Comparison of ENCODE assay signal across 10 cellular contexts in the genomic region with DNA sequence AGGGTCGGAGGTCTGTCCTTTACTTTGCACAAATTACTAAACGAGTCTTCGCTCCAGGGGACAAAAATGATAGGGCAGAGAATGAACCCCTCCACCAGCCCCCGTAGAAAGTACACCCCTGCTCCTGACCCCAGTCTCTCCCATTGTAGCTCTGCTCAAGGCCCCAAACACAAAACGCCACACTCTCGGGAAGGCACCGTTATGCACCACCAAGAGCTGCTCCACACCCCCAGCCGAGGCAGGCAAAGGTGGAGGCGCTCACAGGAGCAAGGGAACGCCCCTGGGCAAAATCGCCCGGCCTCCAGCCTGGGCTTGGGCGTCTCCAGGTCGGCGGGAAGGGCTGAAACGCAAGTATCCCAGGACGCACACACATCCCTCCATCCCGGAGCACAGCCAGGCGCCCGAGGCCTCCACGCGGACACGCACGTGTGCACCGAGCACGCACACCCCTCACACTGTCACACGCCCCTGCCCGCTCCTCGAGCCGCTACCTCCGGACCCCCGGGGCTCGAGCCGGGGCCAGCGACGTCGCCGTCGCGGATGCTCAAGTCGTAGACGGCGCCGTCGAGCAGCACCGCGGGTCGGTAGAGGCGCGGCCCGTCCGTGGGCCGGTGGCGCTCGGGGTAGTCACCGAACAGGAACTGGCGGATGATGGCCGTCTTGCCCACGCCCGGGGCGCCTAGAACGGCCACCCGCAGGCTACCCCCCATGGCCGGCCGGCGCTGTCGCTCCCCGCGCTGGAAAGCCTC. TPM values are rescaled to one million over a fixed set of nuclear protein-coding genes. Genes with fewer than 3 reads are reported as not detected.
DNase-seq lines count a peak whose midpoint lies in the region; ATAC-seq and TF ChIP-seq lines count a peak whose summit lies in the region.
"Had no signal": no experiment of that assay in that cellular context is flagged by ENCODE, and none has a peak within 500 bp of the region (broad histone marks: within the 10 kb centered on the region; RNA-seq: fewer than 3 reads in every experiment).

No MANE protein-coding gene starts in this region.

- no peak for ATAC-seq in activated CD4-positive, alpha-beta T cell treated with anti-CD3 and anti-CD28 coated beads for 36 hours
- no peak for ATAC-seq in stimulated activated naive CD8-positive, alpha-beta T cell treated with anti-CD3 and anti-CD28 coated beads, Interleukin-15, amount 100 ng/mL, for 72 hours
- ATAC-seq in foreskin keratinocyte: no peak
- ATAC-seq in HG03432 (IDR thresholded peaks at IDR 0.05; ENCODE audit: unreplicated experiment): no peak

- peak; percentile 12 for DNase-seq in activated CD4-positive, alpha-beta T cell treated with anti-CD3 and anti-CD28 coated beads for 36 hours
- no peak for DNase-seq in activated CD4-positive, alpha-beta T cell treated with anti-CD3 and anti-CD28 coated beads, Interleukin-2, amount 50 U/mL, for 1 hour
- DNase-seq in WERI-Rb-1 (peak; percentile 54), cerebellum (ENCODE audit: low spot score) (no peak), foreskin keratinocyte (no peak)
- peak in 1 of 2 donors; percentile 10 for DNase-seq in stimulated activated naive CD8-positive, alpha-beta T cell treated with anti-CD3 and anti-CD28 coated beads, Interleukin-15, amount 100 ng/mL, for 72 hours

- no peak overlapping the region for H3K27ac Mint-ChIP-seq in activated CD4-positive, alpha-beta T cell treated with anti-CD3 and anti-CD28 coated beads for 36 hours
- peak overlapping the region in 1 of 2 donors; percentile 16 for H3K27ac Mint-ChIP-seq in stimulated activated naive CD8-positive, alpha-beta T cell treated with anti-CD3 and anti-CD28 coated beads, Interleukin-15, amount 100 ng/mL, for 72 hours

- POLR2A ChIA-PET in activated CD4-positive, alpha-beta T cell treated with anti-CD3 and anti-CD28 coated beads for 36 hours (lab: Charles Lee): no interaction called here

- H3K27me3 ChIP-seq in WERI-Rb-1 (ENCODE audit: insufficient read depth, low read depth, severe bottlenecking) (peaks cover 8% of the 10 kb centered on the region), iPS-20b (ENCODE audit: insufficient read depth, low read length) (peaks cover 54% of the 10 kb centered on the region), foreskin keratinocyte (peaks cover 50% of the 10 kb centered on the region)

- H3K4me3 ChIP-seq in WERI-Rb-1 (ENCODE audit: low read depth, low read length) (peak overlapping the region; percentile 51), iPS-20b (ENCODE audit: low read length) (peak overlapping the region; percentile 30; the same call in 1 of the 2 replicates)

- TF ChIP-seq CTCF in WERI-Rb-1 (IDR thresholded peaks at IDR 0.05; ENCODE audit: low read depth, low read length) (no peak), foreskin keratinocyte (conservative IDR thresholded peaks at IDR 0.05) (no peak)

- H3K4me1 Mint-ChIP-seq in activated CD4-positive, alpha-beta T cell treated with anti-CD3 and anti-CD28 coated beads for 36 hours: peaks cover 23% of the 10 kb centered on the region
- peaks cover 38% of the 10 kb centered on the region for H3K4me1 Mint-ChIP-seq in stimulated activated naive CD8-positive, alpha-beta T cell treated with anti-CD3 and anti-CD28 coated beads, Interleukin-15, amount 100 ng/mL, for 72 hours

- intact Hi-C loops in activated CD4-positive, alpha-beta T cell treated with anti-CD3 and anti-CD28 coated beads for 36 hours (cut with DNase I, micrococcal nuclease): no loop called here

- CTCF ChIA-PET in activated CD4-positive, alpha-beta T cell treated with anti-CD3 and anti-CD28 coated beads for 36 hours (lab: Charles Lee): interaction anchor here (1.5 kb wide), 2 partner anchors 41 to 43 kb away, joined by 4 to 6 read pairs; no protein-coding TSS in a partner anchor

- H3K4me3 Mint-ChIP-seq in activated CD4-positive, alpha-beta T cell treated with anti-CD3 and anti-CD28 coated beads for 36 hours: no peak overlapping the region
- H3K4me3 Mint-ChIP-seq in stimulated activated naive CD8-positive, alpha-beta T cell treated with anti-CD3 and anti-CD28 coated beads, Interleukin-15, amount 100 ng/mL, for 72 hours: peak overlapping the region; percentile 16 to 61

- peaks cover 36% of the 10 kb centered on the region for H3K27me3 Mint-ChIP-seq in activated CD4-positive, alpha-beta T cell treated with anti-CD3 and anti-CD28 coated beads for 36 hours
- H3K27me3 Mint-ChIP-seq in stimulated activated naive CD8-positive, alpha-beta T cell treated with anti-CD3 and anti-CD28 coated beads, Interleukin-15, amount 100 ng/mL, for 72 hours: peaks cover 59% of the 10 kb centered on the region

- no peaks in the 10 kb centered on the region for H3K4me1 ChIP-seq in iPS-20b (ENCODE audit: insufficient read depth, low read length)
- peaks cover 2% of the 10 kb centered on the region for H3K4me1 ChIP-seq in foreskin keratinocyte

- H3K9me3 ChIP-seq in WERI-Rb-1 (ENCODE audit: severe bottlenecking) (no peaks in the 10 kb centered on the region), iPS-20b (ENCODE audit: insufficient read depth, low read depth, low read length) (no peaks in the 10 kb centered on the region)

- H3K36me3 ChIP-seq in WERI-Rb-1 (peaks cover 14% of the 10 kb centered on the region), iPS-20b (ENCODE audit: insufficient read depth, low read depth, low read length) (no peaks in the 10 kb centered on the region)

- peaks cover 3% of the 10 kb centered on the region for H3K36me3 Mint-ChIP-seq in activated CD4-positive, alpha-beta T cell treated with anti-CD3 and anti-CD28 coated beads for 36 hours (ENCODE audit: low read depth)

- no peaks in the 10 kb centered on the region for H3K9me3 Mint-ChIP-seq in activated CD4-positive, alpha-beta T cell treated with anti-CD3 and anti-CD28 coated beads for 36 hours (ENCODE audit: low read depth)
- no peaks in the 10 kb centered on the region for H3K9me3 Mint-ChIP-seq in stimulated activated naive CD8-positive, alpha-beta T cell treated with anti-CD3 and anti-CD28 coated beads, Interleukin-15, amount 100 ng/mL, for 72 hours

- H3K9ac ChIP-seq in iPS-20b (ENCODE audit: low read depth, low read length): no peak overlapping the region

- no peak overlapping the region for H3K27ac ChIP-seq in WERI-Rb-1
- H3K27ac ChIP-seq in iPS-20b (ENCODE audit: low read length): no peak overlapping the region
- H3K27ac ChIP-seq in foreskin keratinocyte: no peak overlapping the region
- H3K27ac ChIP-seq: C4-2B had no signal

RNA-seq across cellular contexts. Expression of gene RASL10A, which starts 0.8 kb away (rescaled TPM):
- under 1 TPM in 1 of 2 experiments, not detected in 1; 0.35 TPM for total RNA-seq in activated CD4-positive, alpha-beta T cell treated with anti-CD3 and anti-CD28 coated beads for 36 hours
- total RNA-seq in cerebellum: not detected
- not detected in 2 replicates for total RNA-seq in foreskin keratinocyte
- not detected in 2 replicates for polyA plus RNA-seq in foreskin keratinocyte
- total RNA-seq: bronchial epithelial cell had no signal

RNA-seq across cellular contexts. Expression of gene GAS2L1, which starts 8.3 kb away (rescaled TPM):
- total RNA-seq in activated CD4-positive, alpha-beta T cell treated with anti-CD3 and anti-CD28 coated beads for 36 hours: under 1 TPM; 0.84 to 0.98 TPM
- total RNA-seq in cerebellum (3.3 TPM), foreskin keratinocyte (31.3 and 31.8 TPM in 2 replicates)
- 41.8 and 42.9 TPM in 2 replicates for polyA plus RNA-seq in foreskin keratinocyte

RNA-seq across cellular contexts. Expression of gene EWSR1, which starts 46.6 kb away (rescaled TPM):
- 100 to 1,000 TPM; 326 to 567 TPM for total RNA-seq in activated CD4-positive, alpha-beta T cell treated with anti-CD3 and anti-CD28 coated beads for 36 hours
- total RNA-seq in cerebellum: 206 TPM
- total RNA-seq in foreskin keratinocyte: 267 and 315 TPM in 2 replicates
- 231 and 253 TPM in 2 replicates for polyA plus RNA-seq in foreskin keratinocyte

RNA-seq across cellular contexts. Expression of gene RHBDD3, which starts 46.9 kb away (rescaled TPM):
- total RNA-seq in activated CD4-positive, alpha-beta T cell treated with anti-CD3 and anti-CD28 coated beads for 36 hours: 10 to 100 TPM; 23.2 to 25.3 TPM
- total RNA-seq in cerebellum (21.1 TPM), foreskin keratinocyte (21.4 and 21.7 TPM in 2 replicates)
- polyA plus RNA-seq in foreskin keratinocyte: 21.8 and 22.7 TPM in 2 replicates

Comparison
In these comparisons a context has a peak if more than half of its experiments do, and no peak if none do; other contexts are left out.
1. DNase-seq: peak in activated CD4-positive, alpha-beta T cell treated with anti-CD3 and anti-CD28 coated beads for 36 hours (single experiment) and WERI-Rb-1 (single experiment); none in activated CD4-positive, alpha-beta T cell treated with anti-CD3 and anti-CD28 coated beads, Interleukin-2, amount 50 U/mL, for 1 hour (single experiment), cerebellum (single experiment) and foreskin keratinocyte (0 of 2).